ENCODE assay signal across 3 cellular contexts in genomic region chr7:64608116-64608910, GRCh38.
"Had no signal": no experiment of that assay in that cellular context is flagged by ENCODE, and none has a peak within 500 bp of the region (broad histone marks: within the 10 kb centered on the region; RNA-seq: fewer than 3 reads in every experiment).

No MANE protein-coding gene starts in this region.

- ATAC-seq: GM12878 had no signal

- DNase-seq: GDM1, GF-D8 had no signal

- H3K4me3 ChIP-seq: GM12878 had no signal
